Comparison of ENCODE assay signal across 16 cellular contexts in genomic region chr1:237205400-237206064, GRCh38.
DNase-seq lines count a peak whose midpoint lies in the region; ATAC-seq and TF ChIP-seq lines count a peak whose summit lies in the region.
"Had no signal": no experiment of that assay in that cellular context is flagged by ENCODE, and none has a peak within 500 bp of the region (broad histone marks: within the 10 kb centered on the region; RNA-seq: fewer than 3 reads in every experiment).

No MANE protein-coding gene starts in this region.

- TF ChIP-seq CTCF in fibroblast of pulmonary artery (IDR thresholded peaks at IDR 0.05; ENCODE audit: low read length, missing control alignments): no peak
- no peak for TF ChIP-seq CTCF in omental fat pad (IDR thresholded peaks at IDR 0.05)
- TF ChIP-seq CTCF in endodermal cell (conservative IDR thresholded peaks at IDR 0.05): no peak
- TF ChIP-seq CTCF in GM20000 (IDR thresholded peaks at IDR 0.05; ENCODE audit: extremely low read depth, missing control alignments): no peak
- TF ChIP-seq CTCF in mesothelial cell of epicardium (IDR thresholded peaks at IDR 0.05; ENCODE audit: unreplicated experiment): no peak

- WGBS in endodermal cell (ENCODE audit: insufficient coverage in 1 of 2, insufficient read length in 1 of 2), 2 experiments: 88% methylated on average over 10 to 14 of the region's 14 CpGs

- H3K4me1 Mint-ChIP-seq in stimulated activated naive CD8-positive, alpha-beta T cell treated with anti-CD3 and anti-CD28 coated beads, Interleukin-15, amount 100 ng/mL, for 72 hours: no peaks in the 10 kb centered on the region
- H3K4me1 Mint-ChIP-seq in endodermal cell: no peaks in the 10 kb centered on the region
- peaks cover 8% of the 10 kb centered on the region for H3K4me1 Mint-ChIP-seq in mesothelial cell of epicardium
- H3K4me1 Mint-ChIP-seq: activated CD4-positive, alpha-beta T cell treated with anti-CD3 and anti-CD28 coated beads, Interleukin-2, amount 10 ng/mL, durations not matched to agents 7 days and 5 days had no signal

- no peaks in the 10 kb centered on the region for H3K9me3 ChIP-seq in endodermal cell (ENCODE audit: control insufficient read depth, low read length)

- H3K27ac Mint-ChIP-seq in stimulated activated naive CD8-positive, alpha-beta T cell treated with anti-CD3 and anti-CD28 coated beads, Interleukin-15, amount 100 ng/mL, for 72 hours: no peak overlapping the region
- H3K27ac Mint-ChIP-seq in endodermal cell (no peak overlapping the region), mesothelial cell of epicardium (no peak overlapping the region)
- H3K27ac Mint-ChIP-seq: activated CD4-positive, alpha-beta T cell treated with anti-CD3 and anti-CD28 coated beads, Interleukin-2, amount 10 ng/mL, durations not matched to agents 7 days and 5 days; GM23338 had no signal

- peaks cover 6% of the 10 kb centered on the region for H3K4me1 ChIP-seq in endodermal cell (ENCODE audit: control insufficient read depth, insufficient read depth, low read length)

- ATAC-seq in stimulated activated naive CD8-positive, alpha-beta T cell treated with anti-CD3 and anti-CD28 coated beads, Interleukin-15, amount 100 ng/mL, for 72 hours: peak; percentile 20
- no peak for ATAC-seq in stimulated activated naive CD8-positive, alpha-beta T cell treated with anti-CD3 and anti-CD28 coated beads, Interleukin-15, Interleukin-2, amounts not matched to agents 100 U/mL and 50 U/mL, for 24 hours
- ATAC-seq in omental fat pad (ENCODE audit: low FRiP score): peak; percentile 94
- ATAC-seq: GM23338 had no signal

- H3K27me3 ChIP-seq in endodermal cell (ENCODE audit: control insufficient read depth, insufficient read depth, low read length, poor library complexity, severe bottlenecking): no peaks in the 10 kb centered on the region

- no peaks in the 10 kb centered on the region for H3K9me3 Mint-ChIP-seq in stimulated activated naive CD8-positive, alpha-beta T cell treated with anti-CD3 and anti-CD28 coated beads, Interleukin-15, amount 100 ng/mL, for 72 hours
- H3K9me3 Mint-ChIP-seq in endodermal cell (no peaks in the 10 kb centered on the region), mesothelial cell of epicardium (no peaks in the 10 kb centered on the region)
- H3K9me3 Mint-ChIP-seq: activated CD4-positive, alpha-beta T cell treated with anti-CD3 and anti-CD28 coated beads, Interleukin-2, amount 10 ng/mL, durations not matched to agents 7 days and 5 days; GM23338 had no signal

- no peak for DNase-seq in stimulated activated naive CD8-positive, alpha-beta T cell treated with anti-CD3 and anti-CD28 coated beads, Interleukin-15, amount 100 ng/mL, for 72 hours
- no peak for DNase-seq in stimulated activated naive CD8-positive, alpha-beta T cell treated with anti-CD3 and anti-CD28 coated beads, Interleukin-15, Interleukin-2, amounts not matched to agents 100 U/mL and 50 U/mL, for 24 hours
- peak; percentile 79 for DNase-seq in fibroblast of pulmonary artery (ENCODE audit: low read depth)
- DNase-seq in omental fat pad (ENCODE audit: low spot score): peak; percentile 29
- no peak for DNase-seq in endodermal cell
- DNase-seq in GM20000 (ENCODE audit: low spot score): no peak
- DNase-seq in HK-2 (ENCODE audit: unreplicated experiment): no peak
- DNase-seq in mesothelial cell of epicardium (ENCODE audit: low spot score in 2 of 2, unreplicated experiment in 2 of 2): no peak
- DNase-seq: activated CD4-positive, alpha-beta T cell treated with anti-CD3 and anti-CD28 coated beads, Interleukin-2, amount 10 ng/mL, durations not matched to agents 7 days and 5 days; amygdala; effector CD4-positive, alpha-beta T cell; foreskin melanocyte; NCI-H2029 treated with DMSO at 0.1 percent for 48 hours; NCI-H774; stimulated activated CD4-positive, alpha-beta T cell treated with anti-CD3 and anti-CD28 coated beads, Interleukin-4, amount 100 ng/mL, for 1 hour had no signal

- H3K27ac ChIP-seq in endodermal cell (ENCODE audit: low read depth, low read length): no peak overlapping the region

- peaks cover 10% of the 10 kb centered on the region for H3K27me3 Mint-ChIP-seq in stimulated activated naive CD8-positive, alpha-beta T cell treated with anti-CD3 and anti-CD28 coated beads, Interleukin-15, amount 100 ng/mL, for 72 hours
- no peaks in the 10 kb centered on the region for H3K27me3 Mint-ChIP-seq in endodermal cell (ENCODE audit: insufficient read depth)
- H3K27me3 Mint-ChIP-seq in mesothelial cell of epicardium (ENCODE audit: low read depth): no peaks in the 10 kb centered on the region
- H3K27me3 Mint-ChIP-seq: activated CD4-positive, alpha-beta T cell treated with anti-CD3 and anti-CD28 coated beads, Interleukin-2, amount 10 ng/mL, durations not matched to agents 7 days and 5 days had no signal

- no peak overlapping the region for H3K4me3 Mint-ChIP-seq in stimulated activated naive CD8-positive, alpha-beta T cell treated with anti-CD3 and anti-CD28 coated beads, Interleukin-15, amount 100 ng/mL, for 72 hours
- H3K4me3 Mint-ChIP-seq in endodermal cell: no peak overlapping the region
- H3K4me3 Mint-ChIP-seq in mesothelial cell of epicardium: no peak overlapping the region
- H3K4me3 Mint-ChIP-seq: activated CD4-positive, alpha-beta T cell treated with anti-CD3 and anti-CD28 coated beads, Interleukin-2, amount 10 ng/mL, durations not matched to agents 7 days and 5 days; GM23338 had no signal

- H3K4me3 ChIP-seq in fibroblast of pulmonary artery (replicated peaks; ENCODE audit: low read depth, low read length): no peak overlapping the region
- no peak overlapping the region for H3K4me3 ChIP-seq in endodermal cell (ENCODE audit: low read length)
- H3K4me3 ChIP-seq: GM23338 had no signal

- H3K9ac ChIP-seq in endodermal cell (ENCODE audit: extremely low read depth, low read length, poor library complexity, severe bottlenecking): no peak overlapping the region

- H3K36me3 Mint-ChIP-seq in endodermal cell (ENCODE audit: low read depth) (no peaks in the 10 kb centered on the region), mesothelial cell of epicardium (no peaks in the 10 kb centered on the region)

- H3K36me3 ChIP-seq in endodermal cell (ENCODE audit: control insufficient read depth, insufficient read depth, low read length): no peaks in the 10 kb centered on the region

Comparison
In these comparisons a context has a peak if more than half of its experiments do, and no peak if none do; other contexts are left out.
1. DNase-seq: peak in fibroblast of pulmonary artery (single experiment) and omental fat pad (single experiment); none in stimulated activated naive CD8-positive, alpha-beta T cell treated with anti-CD3 and anti-CD28 coated beads, Interleukin-15, amount 100 ng/mL, for 72 hours (0 of 2), stimulated activated naive CD8-positive, alpha-beta T cell treated with anti-CD3 and anti-CD28 coated beads, Interleukin-15, Interleukin-2, amounts not matched to agents 100 U/mL and 50 U/mL, for 24 hours (single experiment), endodermal cell (single experiment), GM20000 (single experiment), HK-2 (single experiment) and mesothelial cell of epicardium (0 of 2).